In genomic region chr17:60139438-60140285, GRCh38 we compare ENCODE assay signal across 8 cellular contexts. TPM values are rescaled to one million over a fixed set of nuclear protein-coding genes. Genes with fewer than 3 reads are reported as not detected.
A peak's percentile ranks its signal among the peaks of the same experiment; 100 is the strongest.
DNase-seq lines count a peak whose midpoint lies in the region; ATAC-seq and TF ChIP-seq lines count a peak whose summit lies in the region.

No MANE protein-coding gene starts in this region.

- no peak overlapping the region for H4K8ac ChIP-seq in neuronal stem cell (ENCODE audit: low read depth, low read length)

- ATAC-seq in activated T-cell treated with anti-CD3 and anti-CD28 coated beads, Interleukin-2, amount 50 U/mL, for 4 hours: peak in 1 of 2 donors; percentile 20
- no peak for ATAC-seq in GM21723 (IDR thresholded peaks at IDR 0.05; ENCODE audit: unreplicated experiment)

- H2BK5ac ChIP-seq in neuronal stem cell (ENCODE audit: low read length): no peak overlapping the region

- peak; percentile 53 for DNase-seq in Ammon's horn (ENCODE audit: low spot score)
- DNase-seq in M059J (ENCODE audit: low read depth): peak; percentile 34
- peak; percentile 44 for DNase-seq in activated T-cell treated with anti-CD3 and anti-CD28 coated beads, Interleukin-2, amount 50 U/mL, for 4 hours
- peak; percentile 62 for DNase-seq in fibroblast of the aortic adventitia (ENCODE audit: low read depth)
- peak; percentile 74 for DNase-seq in neuronal stem cell (ENCODE audit: low spot score)
- DNase-seq in suprapubic skin (ENCODE audit: low spot score in 2 of 2): peak in 1 of 2 donors; percentile 77
- no peak for DNase-seq in DMS114 treated with DMSO at 0.1 percent for 48 hours (lab: John Stamatoyannopoulos, UW; ENCODE audit: unreplicated experiment)

- H3K27me3 ChIP-seq in neuronal stem cell (ENCODE audit: control insufficient read depth in 3 of 3, insufficient read depth in 3 of 3, low read depth in 1 of 3, low read length in 3 of 3) (peaks cover 26 to 43% (median 38%) of the 10 kb centered on the region in 3 experiments), suprapubic skin (peaks cover 48% of the 10 kb centered on the region)

- H3K4me3 ChIP-seq in fibroblast of the aortic adventitia (ENCODE audit: low read depth, low read length) (no peak overlapping the region), neuronal stem cell (ENCODE audit: low read length in 2 of 2) (peak overlapping the region in 1 of 2 donors; percentile 61), suprapubic skin (no peak overlapping the region)

- H3K36me3 Mint-ChIP-seq in activated T-cell treated with anti-CD3 and anti-CD28 coated beads, Interleukin-2, amount 50 U/mL, for 4 hours (ENCODE audit: insufficient read depth): no peaks in the 10 kb centered on the region

- no peak overlapping the region for H2BK15ac ChIP-seq in neuronal stem cell (ENCODE audit: low read length)

- no peak overlapping the region for H2BK12ac ChIP-seq in neuronal stem cell (ENCODE audit: low read length)

- peaks cover 35% of the 10 kb centered on the region for H3K4me1 Mint-ChIP-seq in activated T-cell treated with anti-CD3 and anti-CD28 coated beads, Interleukin-2, amount 50 U/mL, for 4 hours (ENCODE audit: low read depth)

- H3K4me1 ChIP-seq in neuronal stem cell (ENCODE audit: control insufficient read depth in 2 of 2, insufficient read depth in 1 of 2, low read depth in 1 of 2, low read length in 2 of 2): peaks cover 25 to 31% of the 10 kb centered on the region in 2 donors
- H3K4me1 ChIP-seq in suprapubic skin: peaks cover 46% of the 10 kb centered on the region

- H3K27ac ChIP-seq in neuronal stem cell (replicated peaks; ENCODE audit: low read length) (no peak overlapping the region), suprapubic skin (no peak overlapping the region)

- no CpG with 5 or more reads among the region's 66 CpGs for WGBS in neuronal stem cell (ENCODE audit: extremely low coverage in 2 of 2, insufficient read length in 2 of 2, insufficient replicate concordance in 1 of 2), 2 donors
- WGBS in suprapubic skin: 8% methylated on average over 30 of the region's 66 CpGs

- no peak overlapping the region for H4K91ac ChIP-seq in neuronal stem cell (ENCODE audit: low read depth, low read length, poor library complexity)

- peak overlapping the region; percentile 40 for H3K18ac ChIP-seq in neuronal stem cell (ENCODE audit: low read length)

- H3K4me3 Mint-ChIP-seq in activated T-cell treated with anti-CD3 and anti-CD28 coated beads, Interleukin-2, amount 50 U/mL, for 4 hours: no peak overlapping the region

- H3K9me3 ChIP-seq in neuronal stem cell (replicated peaks in 1 of 2; ENCODE audit: control insufficient read depth in 2 of 2, insufficient read depth in 1 of 2, low read depth in 1 of 2, low read length in 2 of 2) (peaks cover 0 to 3% of the 10 kb centered on the region in 2 donors), suprapubic skin (no peaks in the 10 kb centered on the region)

- no peak overlapping the region for H3K9ac ChIP-seq in neuronal stem cell (ENCODE audit: low read depth, low read length, poor library complexity)

- peak; percentile 84 for TF ChIP-seq CTCF in fibroblast of the aortic adventitia (IDR thresholded peaks at IDR 0.05; ENCODE audit: insufficient read depth, low read length)
- TF ChIP-seq CTCF in suprapubic skin (IDR thresholded peaks at IDR 0.05): peak; percentile 11 to 69

- H3K23ac ChIP-seq in neuronal stem cell (ENCODE audit: low read depth, low read length, poor library complexity): peak overlapping the region; percentile 46

- no peaks in the 10 kb centered on the region for H3K9me3 Mint-ChIP-seq in activated T-cell treated with anti-CD3 and anti-CD28 coated beads, Interleukin-2, amount 50 U/mL, for 4 hours

- peak overlapping the region; percentile 65 for H3K14ac ChIP-seq in neuronal stem cell (ENCODE audit: low read length)

- H2BK120ac ChIP-seq in neuronal stem cell (ENCODE audit: low read depth, low read length): no peak overlapping the region

- H3K36me3 ChIP-seq in neuronal stem cell (replicated peaks in 1 of 2; ENCODE audit: control insufficient read depth in 2 of 2, insufficient read depth in 2 of 2, low read length in 2 of 2): no peaks in the 10 kb centered on the region
- H3K36me3 ChIP-seq in suprapubic skin: no peaks in the 10 kb centered on the region

- no peak overlapping the region for H2AFZ ChIP-seq in neuronal stem cell (ENCODE audit: low read length)

- peak overlapping the region; percentile 67 for H3K4me2 ChIP-seq in neuronal stem cell (ENCODE audit: insufficient read depth, low read length, poor library complexity, severe bottlenecking)

- no peak for TF ChIP-seq POLR2A in suprapubic skin (IDR thresholded peaks at IDR 0.05)

- no peak overlapping the region for H2AK5ac ChIP-seq in neuronal stem cell (ENCODE audit: low read depth, low read length)

- no peaks in the 10 kb centered on the region for H3K79me1 ChIP-seq in neuronal stem cell (ENCODE audit: low read depth, low read length)

- TF ChIP-seq EP300 in suprapubic skin (IDR thresholded peaks at IDR 0.05): no peak

- H3K27me3 Mint-ChIP-seq in activated T-cell treated with anti-CD3 and anti-CD28 coated beads, Interleukin-2, amount 50 U/mL, for 4 hours (ENCODE audit: low read depth): peaks cover 64% of the 10 kb centered on the region

- no peak overlapping the region for H3K4ac ChIP-seq in neuronal stem cell (ENCODE audit: low read length)

RNA-seq across cellular contexts. Expression of gene CA4, which starts 10.1 kb away (rescaled TPM):
- 0.42 TPM in 1 of 2 replicates, not detected in the other for total RNA-seq in M059J (2014; rRNA removed; shearing (Covaris generic))
- not detected for total RNA-seq in activated T-cell treated with anti-CD3 and anti-CD28 coated beads, Interleukin-2, amount 50 U/mL, for 4 hours
- total RNA-seq in fibroblast of the aortic adventitia (ENCODE audit: low replicate concordance) (not detected in 2 replicates), suprapubic skin (1 to 10 TPM in 3 of 4 donors, not detected in 1; 2.2 to 9.0 (median 7.2) TPM)
- 24.1 TPM for polyA plus RNA-seq in neuronal stem cell (2013, experiment 1 of 2)
- polyA plus RNA-seq in neuronal stem cell (2013, experiment 2 of 2): 21.4 TPM
